In genomic region chr13:46053162-46054012, GRCh38 we compare ENCODE assay signal across 9 cellular contexts. TPM values are rescaled to one million over a fixed set of nuclear protein-coding genes. Genes with fewer than 3 reads are reported as not detected.
DNase-seq lines count a peak whose midpoint lies in the region; ATAC-seq, FAIRE-seq and TF ChIP-seq lines count a peak whose summit lies in the region.
"Had no signal": no experiment of that assay in that cellular context is flagged by ENCODE, and none has a peak within 500 bp of the region (broad histone marks: within the 10 kb centered on the region; RNA-seq: fewer than 3 reads in every experiment).

No MANE protein-coding gene starts in this region.

- peaks cover 10% of the 10 kb centered on the region for H4K20me1 ChIP-seq in HepG2 (ENCODE audit: insufficient read depth, low read length)

- no peaks in the 10 kb centered on the region for H3K9me3 Mint-ChIP-seq in activated CD4-positive, alpha-beta T cell treated with anti-CD3 and anti-CD28 coated beads, Interleukin-2, amount 10 ng/mL, durations not matched to agents 24 days and 14 days

- BruUV-seq in HepG2 (replicated peaks; lab: Mats Ljungman, UMichigan), result TSS peak; percentile 76

- H3K9ac ChIP-seq in HepG2 (ENCODE audit: insufficient read depth, low read depth, low read length), result peak overlapping the region; percentile 88

- FAIRE-seq in HepG2 (lab: Jason Lieb, UNC), result no peak

- peak overlapping the region; percentile 85 for H3K4me2 ChIP-seq in HepG2 (ENCODE audit: low read depth, low read length)

- H3K36me3 ChIP-seq in ascending aorta, result no peaks in the 10 kb centered on the region
- H3K36me3 ChIP-seq in HepG2 (replicated peaks in 1 of 2; ENCODE audit: control insufficient read depth in 1 of 2, insufficient read depth in 2 of 2, low read length in 2 of 2), result peaks cover 8 to 18% of the 10 kb centered on the region in 2 experiments
- H3K36me3 ChIP-seq in thymus (ENCODE audit: control insufficient read depth, insufficient read depth), result no peaks in the 10 kb centered on the region

- peak overlapping the region; percentile 98 for H3K27ac Mint-ChIP-seq in activated CD4-positive, alpha-beta T cell treated with anti-CD3 and anti-CD28 coated beads, Interleukin-2, amount 10 ng/mL, durations not matched to agents 24 days and 14 days

- H3K4me1 ChIP-seq in ascending aorta (peaks cover 2 to 18% of the 10 kb centered on the region in 2 donors), HepG2 (ENCODE audit: insufficient read depth, low read length) (peaks cover 31% of the 10 kb centered on the region), thymus (ENCODE audit: control insufficient read depth, insufficient read depth, low read length) (peaks cover 5% of the 10 kb centered on the region)

- TF ChIP-seq RAD21 in HepG2 (CRISPR knock-in tag; IDR thresholded peaks at IDR 0.05), result no peak

- CTCF ChIA-PET in HepG2 (lab: Yijun Ruan, JAX; ENCODE audit: low intra/inter-chr PET ratio, low total read pairs), result no interaction called here

- intact Hi-C loops in activated CD4-positive, alpha-beta T cell treated with anti-CD3 and anti-CD28 coated beads, Interleukin-2, amount 10 ng/mL, durations not matched to agents 24 days and 14 days (cut with micrococcal nuclease), result loop anchor here (2.0 to 10.0 kb wide), 7 partner anchors 46 to 1066 kb away; partner anchors contain the start of genes ESD, GPALPP1, LCP1 and LRCH1
- intact Hi-C loops in ascending aorta (cut with DNase I) (loop anchor here (5.0 kb wide), 1 partner anchor 739 kb away; no protein-coding TSS in a partner anchor), HepG2 (cut with micrococcal nuclease; ENCODE audit: unreplicated experiment) (loop anchor here (5.0 kb wide), 2 partner anchors 54 to 74 kb away; partner anchors contain the start of gene CPB2), sciatic nerve (cut with DNase I) (no loop called here)

- H3K9me3 ChIP-seq in ascending aorta, result no peaks in the 10 kb centered on the region
- no peaks in the 10 kb centered on the region for H3K9me3 ChIP-seq in HepG2 (ENCODE audit: low read length)
- H3K9me3 ChIP-seq in thymus (ENCODE audit: control insufficient read depth), result no peaks in the 10 kb centered on the region

- no peak for DNase-seq in activated CD4-positive, alpha-beta T cell treated with anti-CD3 and anti-CD28 coated beads, Interleukin-2, amount 10 ng/mL, durations not matched to agents 24 days and 14 days
- no peak for DNase-seq in activated CD4-positive, alpha-beta T cell treated with anti-CD3 and anti-CD28 coated beads, Interleukin-2, amount 50 U/mL, for 1 hour
- DNase-seq in ascending aorta (ENCODE audit: low spot score in 2 of 2) (no peak), HepG2 (ENCODE audit: low spot score) (no peak), sciatic nerve (ENCODE audit: low spot score) (no peak), HuH-7 (ENCODE audit: low spot score) (no peak)

- TF ChIP-seq POLR2A in HepG2 (IDR thresholded peaks at IDR 0.05; ENCODE audit: insufficient read depth in 1 of 2, low read depth in 2 of 2, low read length in 2 of 2), result no peak

- TF ChIP-seq CTCF in ascending aorta (IDR thresholded peaks at IDR 0.05), result no peak
- TF ChIP-seq CTCF in HepG2 (CRISPR knock-in tag; IDR thresholded peaks at IDR 0.05), result no peak

- H3K36me3 Mint-ChIP-seq in activated CD4-positive, alpha-beta T cell treated with anti-CD3 and anti-CD28 coated beads, Interleukin-2, amount 10 ng/mL, durations not matched to agents 24 days and 14 days (ENCODE audit: low read depth), result peaks cover 5% of the 10 kb centered on the region

- in situ Hi-C loops in HepG2 (cut with HindIII; ENCODE audit: extremely low pct_ligation_motif_present, low pct_unique_long_range_greater_than_20kb), result no loop called here

- H3K4me1 Mint-ChIP-seq in activated CD4-positive, alpha-beta T cell treated with anti-CD3 and anti-CD28 coated beads, Interleukin-2, amount 10 ng/mL, durations not matched to agents 24 days and 14 days, result peaks cover 27% of the 10 kb centered on the region

- TF ChIP-seq EP300 in HepG2 (IDR thresholded peaks at IDR 0.05; ENCODE audit: low read depth in 2 of 2, low read length in 2 of 2) (no peak), HepG2 (CRISPR knock-in tag; IDR thresholded peaks at IDR 0.05; ENCODE audit: borderline replicate concordance) (no peak)

- H3K4me3 ChIP-seq in ascending aorta (peak overlapping the region; percentile 72 to 83), HepG2 (replicated peaks in 1 of 3; ENCODE audit: insufficient read depth in 1 of 3, low read depth in 2 of 3, low read length in 3 of 3) (peak overlapping the region; percentile 84 to 99 (median 87)), thymus (ENCODE audit: low read length) (peak overlapping the region; percentile 90)

- WGBS in HepG2 (ENCODE audit: low lambda C conversion rate), result 94% methylated on average over 18 of the region's 18 CpGs
- WGBS in thymus, result 29% methylated on average over 18 of the region's 18 CpGs

- H2AFZ ChIP-seq in HepG2 (ENCODE audit: low read length), result peak overlapping the region; percentile 48

- H3K27me3 Mint-ChIP-seq in activated CD4-positive, alpha-beta T cell treated with anti-CD3 and anti-CD28 coated beads, Interleukin-2, amount 10 ng/mL, durations not matched to agents 24 days and 14 days, result peaks cover 22% of the 10 kb centered on the region

- POLR2A ChIA-PET in HepG2 (lab: Yijun Ruan, JAX), result interaction anchor here (1.5 kb wide), 1 partner anchor 51 kb away, joined by 4 read pairs; the partner anchor contains the start of gene CPB2

- ATAC-seq in HepG2, result no peak
- ATAC-seq in sciatic nerve, result no peak
- no peak for ATAC-seq in HG03159 (IDR thresholded peaks at IDR 0.05; ENCODE audit: unreplicated experiment)

- H3K27ac ChIP-seq in ascending aorta (peak overlapping the region; percentile 90 to 94), HepG2 (ENCODE audit: extremely low read length, insufficient read depth, low read length) (peak overlapping the region; percentile 87), thymus (ENCODE audit: low read depth) (no peak overlapping the region)

- peak overlapping the region; percentile 94 for H3K4me3 Mint-ChIP-seq in activated CD4-positive, alpha-beta T cell treated with anti-CD3 and anti-CD28 coated beads, Interleukin-2, amount 10 ng/mL, durations not matched to agents 24 days and 14 days

- H3K27me3 ChIP-seq in ascending aorta, result no peaks in the 10 kb centered on the region
- no peaks in the 10 kb centered on the region; a peak in 1 of 5 replicates for H3K27me3 ChIP-seq in HepG2 (ENCODE audit: control insufficient read depth in 1 of 2, insufficient read depth in 2 of 2, low read length in 2 of 2)
- no peaks in the 10 kb centered on the region for H3K27me3 ChIP-seq in thymus (ENCODE audit: control insufficient read depth, insufficient read depth)

- H3K79me2 ChIP-seq in HepG2 (ENCODE audit: insufficient read depth, low read length), result peaks cover 41% of the 10 kb centered on the region

RNA-seq across cellular contexts. Expression of gene ZC3H13, which starts 0.8 kb away (rescaled TPM):
- total RNA-seq in activated CD4-positive, alpha-beta T cell treated with anti-CD3 and anti-CD28 coated beads, Interleukin-2, amount 10 ng/mL, durations not matched to agents 24 days and 14 days, result 56.1 and 58.8 TPM in 2 replicates
- total RNA-seq in ascending aorta, result 25.8 TPM
- total RNA-seq in HepG2 (2016; rRNA removed; fragmentation: Illumina TruSeq; extraction: Trizol), result 23.5 and 30.4 TPM in 2 replicates
- 40.4 and 43.0 TPM in 2 replicates for total RNA-seq in HepG2 (2016; cell fraction: cytosol; rRNA removed; fragmentation: Illumina TruSeq; extraction: Trizol; ENCODE audit: low read depth)
- 23.3 and 26.1 TPM in 2 replicates for total RNA-seq in HepG2 (2016; cell fraction: insoluble cytoplasmic fraction; rRNA removed; fragmentation: Illumina TruSeq; extraction: Trizol)
- total RNA-seq in HepG2 (2016; cell fraction: membrane; rRNA removed; fragmentation: Illumina TruSeq; extraction: Trizol), result 27.6 and 36.6 TPM in 2 replicates
- total RNA-seq in HepG2 (2016; cell fraction: nucleus; rRNA removed; fragmentation: Illumina TruSeq; extraction: Trizol), result 41.5 and 45.5 TPM in 2 replicates
- polyA plus RNA-seq in HepG2 (2011; rRNA removed), result 2.7 and 3.1 TPM in 2 replicates
- polyA plus RNA-seq in HepG2 (2011; cell fraction: cytosol; rRNA removed), result 1.2 and 2.2 TPM in 2 replicates
- polyA plus RNA-seq in HepG2 (2011; cell fraction: nucleus; rRNA removed), result 7.9 and 8.7 TPM in 2 replicates
- polyA plus RNA-seq in HepG2 (2012), result 13.9 and 16.3 TPM in 2 replicates
- 0.78 and 0.80 TPM in 2 replicates for polyA plus RNA-seq in HepG2 (2016; cell fraction: cytosol; fragmentation: Illumina TruSeq; extraction: Trizol; ENCODE audit: low read depth)
- polyA plus RNA-seq in HepG2 (2016; cell fraction: insoluble cytoplasmic fraction; fragmentation: Illumina TruSeq; extraction: Trizol; ENCODE audit: low read depth), result 23.6 and 23.9 TPM in 2 replicates
- 2.9 and 3.0 TPM in 2 replicates for polyA plus RNA-seq in HepG2 (2016; cell fraction: membrane; fragmentation: Illumina TruSeq; extraction: Trizol; ENCODE audit: low read depth)
- 55.1 and 56.8 TPM in 2 replicates for polyA plus RNA-seq in HepG2 (2016; cell fraction: nucleus; fragmentation: Illumina TruSeq; extraction: Trizol; ENCODE audit: insufficient read depth, low read depth)
- 6.3 and 6.5 TPM in 2 replicates for polyA minus RNA-seq in HepG2 (2011; rRNA and poly(A)+ RNA removed; ENCODE audit: low replicate concordance)
- polyA minus RNA-seq in HepG2 (2011; cell fraction: cytosol; rRNA and poly(A)+ RNA removed), result 5.9 and 8.8 TPM in 2 replicates
- 26.0 and 28.6 TPM in 2 replicates for polyA minus RNA-seq in HepG2 (2011; cell fraction: nucleus; rRNA and poly(A)+ RNA removed)
- 19.8 TPM for polyA plus RNA-seq in thymus
- 74.1 TPM for total RNA-seq in sciatic nerve

RNA-seq across cellular contexts. Expression of gene CPB2, which starts 51.4 kb away (rescaled TPM):
- not detected in 2 replicates for total RNA-seq in activated CD4-positive, alpha-beta T cell treated with anti-CD3 and anti-CD28 coated beads, Interleukin-2, amount 10 ng/mL, durations not matched to agents 24 days and 14 days
- not detected for total RNA-seq in ascending aorta
- total RNA-seq in HepG2 (2016; rRNA removed; fragmentation: Illumina TruSeq; extraction: Trizol), result 94.9 and 140 TPM in 2 replicates
- 21.4 and 24.4 TPM in 2 replicates for total RNA-seq in HepG2 (2016; cell fraction: cytosol; rRNA removed; fragmentation: Illumina TruSeq; extraction: Trizol; ENCODE audit: low read depth)
- total RNA-seq in HepG2 (2016; cell fraction: insoluble cytoplasmic fraction; rRNA removed; fragmentation: Illumina TruSeq; extraction: Trizol), result 83.3 and 138 TPM in 2 replicates
- 39.7 and 47.6 TPM in 2 replicates for total RNA-seq in HepG2 (2016; cell fraction: membrane; rRNA removed; fragmentation: Illumina TruSeq; extraction: Trizol)
- 117 and 140 TPM in 2 replicates for total RNA-seq in HepG2 (2016; cell fraction: nucleus; rRNA removed; fragmentation: Illumina TruSeq; extraction: Trizol)
- polyA plus RNA-seq in HepG2 (2011; rRNA removed), result 81.9 and 125 TPM in 2 replicates
- polyA plus RNA-seq in HepG2 (2011; cell fraction: cytosol; rRNA removed), result 60.5 and 82.0 TPM in 2 replicates
- 35.1 and 37.2 TPM in 2 replicates for polyA plus RNA-seq in HepG2 (2011; cell fraction: nucleus; rRNA removed)
- 75.4 and 132 TPM in 2 replicates for polyA plus RNA-seq in HepG2 (2012)
- polyA plus RNA-seq in HepG2 (2016; cell fraction: cytosol; fragmentation: Illumina TruSeq; extraction: Trizol; ENCODE audit: low read depth), result 17.6 and 19.3 TPM in 2 replicates
- 78.1 and 84.4 TPM in 2 replicates for polyA plus RNA-seq in HepG2 (2016; cell fraction: insoluble cytoplasmic fraction; fragmentation: Illumina TruSeq; extraction: Trizol; ENCODE audit: low read depth)
- 31.9 and 36.1 TPM in 2 replicates for polyA plus RNA-seq in HepG2 (2016; cell fraction: membrane; fragmentation: Illumina TruSeq; extraction: Trizol; ENCODE audit: low read depth)
- polyA plus RNA-seq in HepG2 (2016; cell fraction: nucleus; fragmentation: Illumina TruSeq; extraction: Trizol; ENCODE audit: insufficient read depth, low read depth), result 154 and 161 TPM in 2 replicates
- 53.0 TPM in 1 of 2 replicates, not detected in the other for polyA minus RNA-seq in HepG2 (2011; rRNA and poly(A)+ RNA removed; ENCODE audit: low replicate concordance)
- 58.8 and 59.0 TPM in 2 replicates for polyA minus RNA-seq in HepG2 (2011; cell fraction: cytosol; rRNA and poly(A)+ RNA removed)
- 70.9 and 76.8 TPM in 2 replicates for polyA minus RNA-seq in HepG2 (2011; cell fraction: nucleus; rRNA and poly(A)+ RNA removed)
- 0.16 TPM for polyA plus RNA-seq in thymus
- not detected for total RNA-seq in sciatic nerve
- total RNA-seq: T-helper 2 cell treated with Interferon-gamma antibody and Interleukin-4, amounts not matched to agents 100 ng/mL and 5 ng/mL, for 36 hours had no signal

Comparison
In these comparisons a context has a peak if more than half of its experiments do, and no peak if none do; other contexts are left out.
1. RNA of gene CPB2, which starts 51.4 kb away (total RNA-seq): 21.4 to 140 TPM in HepG2; not detected in sciatic nerve (single experiment), not detected in activated CD4-positive, alpha-beta T cell treated with anti-CD3 and anti-CD28 coated beads, Interleukin-2, amount 10 ng/mL, durations not matched to agents 24 days and 14 days and not detected in ascending aorta (single experiment); every median in the first group is over 10 times any median in the second.
2. Peak in every context shown above with its lines, with median percentiles within 50 percentile points of each other: H3K4me3 ChIP-seq.